In the genomic region with DNA sequence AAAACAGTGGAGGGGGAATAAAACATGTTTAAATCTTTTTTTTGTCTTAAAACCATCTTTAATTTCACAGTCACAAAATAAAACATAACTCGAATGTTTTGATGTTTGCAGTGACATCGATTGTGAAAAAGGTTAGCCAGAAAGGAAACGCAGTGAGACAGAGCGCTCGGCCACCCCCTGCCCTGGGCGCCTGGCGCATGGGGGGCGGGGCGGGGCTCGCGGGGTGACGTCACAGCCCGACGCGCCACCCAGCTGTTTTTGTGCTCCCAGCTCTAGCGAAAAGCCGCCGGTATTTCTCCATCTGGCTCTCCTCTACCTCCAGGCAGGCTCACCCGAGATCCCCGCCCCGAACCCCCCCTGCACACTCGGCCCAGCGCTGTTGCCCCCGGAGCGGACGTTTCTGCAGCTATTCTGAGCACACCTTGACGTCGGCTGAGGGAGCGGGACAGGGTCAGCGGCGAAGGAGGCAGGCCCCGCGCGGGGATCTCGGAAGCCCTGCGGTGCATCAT, we compare ENCODE assay signal across 2 cellular contexts.
TF ChIP-seq lines count a peak whose summit lies in the region.

A gene (plus strand): TSS at position 255 of the 509 bp plus-strand sequence. CDS start 253 bp downstream, at position 508.

TF ChIP-seq in HCT116, 20 proteins besides CTCF, POLR2A, EP300 and RAD21 (continued from another document):
- TF ChIP-seq, protein P1, sequence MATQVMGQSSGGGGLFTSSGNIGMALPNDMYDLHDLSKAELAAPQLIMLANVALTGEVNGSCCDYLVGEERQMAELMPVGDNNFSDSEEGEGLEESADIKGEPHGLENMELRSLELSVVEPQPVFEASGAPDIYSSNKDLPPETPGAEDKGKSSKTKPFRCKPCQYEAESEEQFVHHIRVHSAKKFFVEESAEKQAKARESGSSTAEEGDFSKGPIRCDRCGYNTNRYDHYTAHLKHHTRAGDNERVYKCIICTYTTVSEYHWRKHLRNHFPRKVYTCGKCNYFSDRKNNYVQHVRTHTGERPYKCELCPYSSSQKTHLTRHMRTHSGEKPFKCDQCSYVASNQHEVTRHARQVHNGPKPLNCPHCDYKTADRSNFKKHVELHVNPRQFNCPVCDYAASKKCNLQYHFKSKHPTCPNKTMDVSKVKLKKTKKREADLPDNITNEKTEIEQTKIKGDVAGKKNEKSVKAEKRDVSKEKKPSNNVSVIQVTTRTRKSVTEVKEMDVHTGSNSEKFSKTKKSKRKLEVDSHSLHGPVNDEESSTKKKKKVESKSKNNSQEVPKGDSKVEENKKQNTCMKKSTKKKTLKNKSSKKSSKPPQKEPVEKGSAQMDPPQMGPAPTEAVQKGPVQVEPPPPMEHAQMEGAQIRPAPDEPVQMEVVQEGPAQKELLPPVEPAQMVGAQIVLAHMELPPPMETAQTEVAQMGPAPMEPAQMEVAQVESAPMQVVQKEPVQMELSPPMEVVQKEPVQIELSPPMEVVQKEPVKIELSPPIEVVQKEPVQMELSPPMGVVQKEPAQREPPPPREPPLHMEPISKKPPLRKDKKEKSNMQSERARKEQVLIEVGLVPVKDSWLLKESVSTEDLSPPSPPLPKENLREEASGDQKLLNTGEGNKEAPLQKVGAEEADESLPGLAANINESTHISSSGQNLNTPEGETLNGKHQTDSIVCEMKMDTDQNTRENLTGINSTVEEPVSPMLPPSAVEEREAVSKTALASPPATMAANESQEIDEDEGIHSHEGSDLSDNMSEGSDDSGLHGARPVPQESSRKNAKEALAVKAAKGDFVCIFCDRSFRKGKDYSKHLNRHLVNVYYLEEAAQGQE (IDR thresholded peaks at IDR 0.05; ENCODE audit: low read depth) = no peak
- peak; percentile 23; the same call in 1 of the 2 replicates for TF ChIP-seq SIN3A (IDR thresholded peaks at IDR 0.05; ENCODE audit: low read depth)

TF ChIP-seq in WTC11, 78 proteins besides CTCF, POLR2A, EP300 and RAD21 (continued from another document):
- TF ChIP-seq, protein P2, sequence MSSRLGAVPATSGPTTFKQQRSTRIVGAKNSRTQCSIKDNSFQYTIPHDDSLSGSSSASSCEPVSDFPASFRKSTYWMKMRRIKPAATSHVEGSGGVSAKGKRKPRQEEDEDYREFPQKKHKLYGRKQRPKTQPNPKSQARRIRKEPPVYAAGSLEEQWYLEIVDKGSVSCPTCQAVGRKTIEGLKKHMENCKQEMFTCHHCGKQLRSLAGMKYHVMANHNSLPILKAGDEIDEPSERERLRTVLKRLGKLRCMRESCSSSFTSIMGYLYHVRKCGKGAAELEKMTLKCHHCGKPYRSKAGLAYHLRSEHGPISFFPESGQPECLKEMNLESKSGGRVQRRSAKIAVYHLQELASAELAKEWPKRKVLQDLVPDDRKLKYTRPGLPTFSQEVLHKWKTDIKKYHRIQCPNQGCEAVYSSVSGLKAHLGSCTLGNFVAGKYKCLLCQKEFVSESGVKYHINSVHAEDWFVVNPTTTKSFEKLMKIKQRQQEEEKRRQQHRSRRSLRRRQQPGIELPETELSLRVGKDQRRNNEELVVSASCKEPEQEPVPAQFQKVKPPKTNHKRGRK (CRISPR knock-in tag; IDR thresholded peaks at IDR 0.05; ENCODE audit: borderline replicate concordance) = no peak
- TF ChIP-seq, protein P3, sequence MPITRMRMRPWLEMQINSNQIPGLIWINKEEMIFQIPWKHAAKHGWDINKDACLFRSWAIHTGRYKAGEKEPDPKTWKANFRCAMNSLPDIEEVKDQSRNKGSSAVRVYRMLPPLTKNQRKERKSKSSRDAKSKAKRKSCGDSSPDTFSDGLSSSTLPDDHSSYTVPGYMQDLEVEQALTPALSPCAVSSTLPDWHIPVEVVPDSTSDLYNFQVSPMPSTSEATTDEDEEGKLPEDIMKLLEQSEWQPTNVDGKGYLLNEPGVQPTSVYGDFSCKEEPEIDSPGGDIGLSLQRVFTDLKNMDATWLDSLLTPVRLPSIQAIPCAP (CRISPR knock-in tag; IDR thresholded peaks at IDR 0.05) = no peak
- no peak for TF ChIP-seq FOXJ3 (CRISPR knock-in tag; IDR thresholded peaks at IDR 0.05; ENCODE audit: borderline replicate concordance)
- TF ChIP-seq, protein P4, sequence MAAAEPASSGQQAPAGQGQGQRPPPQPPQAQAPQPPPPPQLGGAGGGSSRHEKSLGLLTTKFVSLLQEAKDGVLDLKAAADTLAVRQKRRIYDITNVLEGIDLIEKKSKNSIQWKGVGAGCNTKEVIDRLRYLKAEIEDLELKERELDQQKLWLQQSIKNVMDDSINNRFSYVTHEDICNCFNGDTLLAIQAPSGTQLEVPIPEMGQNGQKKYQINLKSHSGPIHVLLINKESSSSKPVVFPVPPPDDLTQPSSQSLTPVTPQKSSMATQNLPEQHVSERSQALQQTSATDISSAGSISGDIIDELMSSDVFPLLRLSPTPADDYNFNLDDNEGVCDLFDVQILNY (CRISPR knock-in tag; IDR thresholded peaks at IDR 0.05) = 0 out of 2 replicates have a peak, but pooled peaks have one; percentile 6
- TF ChIP-seq, protein P5, sequence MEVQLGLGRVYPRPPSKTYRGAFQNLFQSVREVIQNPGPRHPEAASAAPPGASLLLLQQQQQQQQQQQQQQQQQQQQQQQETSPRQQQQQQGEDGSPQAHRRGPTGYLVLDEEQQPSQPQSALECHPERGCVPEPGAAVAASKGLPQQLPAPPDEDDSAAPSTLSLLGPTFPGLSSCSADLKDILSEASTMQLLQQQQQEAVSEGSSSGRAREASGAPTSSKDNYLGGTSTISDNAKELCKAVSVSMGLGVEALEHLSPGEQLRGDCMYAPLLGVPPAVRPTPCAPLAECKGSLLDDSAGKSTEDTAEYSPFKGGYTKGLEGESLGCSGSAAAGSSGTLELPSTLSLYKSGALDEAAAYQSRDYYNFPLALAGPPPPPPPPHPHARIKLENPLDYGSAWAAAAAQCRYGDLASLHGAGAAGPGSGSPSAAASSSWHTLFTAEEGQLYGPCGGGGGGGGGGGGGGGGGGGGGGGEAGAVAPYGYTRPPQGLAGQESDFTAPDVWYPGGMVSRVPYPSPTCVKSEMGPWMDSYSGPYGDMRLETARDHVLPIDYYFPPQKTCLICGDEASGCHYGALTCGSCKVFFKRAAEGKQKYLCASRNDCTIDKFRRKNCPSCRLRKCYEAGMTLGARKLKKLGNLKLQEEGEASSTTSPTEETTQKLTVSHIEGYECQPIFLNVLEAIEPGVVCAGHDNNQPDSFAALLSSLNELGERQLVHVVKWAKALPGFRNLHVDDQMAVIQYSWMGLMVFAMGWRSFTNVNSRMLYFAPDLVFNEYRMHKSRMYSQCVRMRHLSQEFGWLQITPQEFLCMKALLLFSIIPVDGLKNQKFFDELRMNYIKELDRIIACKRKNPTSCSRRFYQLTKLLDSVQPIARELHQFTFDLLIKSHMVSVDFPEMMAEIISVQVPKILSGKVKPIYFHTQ (CRISPR knock-in tag; IDR thresholded peaks at IDR 0.05) = no peak
- TF ChIP-seq, protein P6, sequence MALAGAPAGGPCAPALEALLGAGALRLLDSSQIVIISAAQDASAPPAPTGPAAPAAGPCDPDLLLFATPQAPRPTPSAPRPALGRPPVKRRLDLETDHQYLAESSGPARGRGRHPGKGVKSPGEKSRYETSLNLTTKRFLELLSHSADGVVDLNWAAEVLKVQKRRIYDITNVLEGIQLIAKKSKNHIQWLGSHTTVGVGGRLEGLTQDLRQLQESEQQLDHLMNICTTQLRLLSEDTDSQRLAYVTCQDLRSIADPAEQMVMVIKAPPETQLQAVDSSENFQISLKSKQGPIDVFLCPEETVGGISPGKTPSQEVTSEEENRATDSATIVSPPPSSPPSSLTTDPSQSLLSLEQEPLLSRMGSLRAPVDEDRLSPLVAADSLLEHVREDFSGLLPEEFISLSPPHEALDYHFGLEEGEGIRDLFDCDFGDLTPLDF (CRISPR knock-in tag; IDR thresholded peaks at IDR 0.05) = no peak
- TF ChIP-seq KAT7 (CRISPR knock-in tag; IDR thresholded peaks at IDR 0.05; ENCODE audit: borderline replicate concordance) = no peak
- TF ChIP-seq, protein P7, sequence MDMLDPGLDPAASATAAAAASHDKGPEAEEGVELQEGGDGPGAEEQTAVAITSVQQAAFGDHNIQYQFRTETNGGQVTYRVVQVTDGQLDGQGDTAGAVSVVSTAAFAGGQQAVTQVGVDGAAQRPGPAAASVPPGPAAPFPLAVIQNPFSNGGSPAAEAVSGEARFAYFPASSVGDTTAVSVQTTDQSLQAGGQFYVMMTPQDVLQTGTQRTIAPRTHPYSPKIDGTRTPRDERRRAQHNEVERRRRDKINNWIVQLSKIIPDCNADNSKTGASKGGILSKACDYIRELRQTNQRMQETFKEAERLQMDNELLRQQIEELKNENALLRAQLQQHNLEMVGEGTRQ (CRISPR knock-in tag; IDR thresholded peaks at IDR 0.05) = no peak
- TF ChIP-seq MYBL2 (CRISPR knock-in tag; IDR thresholded peaks at IDR 0.05) = peak; percentile 7; the same call in 1 of the 2 replicates
- no peak for TF ChIP-seq NFYB (CRISPR knock-in tag; conservative IDR thresholded peaks at IDR 0.05; ENCODE audit: low read depth)
- no peak for TF ChIP-seq OVOL2 (CRISPR knock-in tag; IDR thresholded peaks at IDR 0.05; ENCODE audit: borderline replicate concordance)
- TF ChIP-seq CREM (CRISPR knock-in tag; IDR thresholded peaks at IDR 0.05) = peak; percentile 85; the same call in 1 of the 2 replicates
- no peak for TF ChIP-seq ZNF121 (CRISPR knock-in tag; IDR thresholded peaks at IDR 0.05)
- no peak for TF ChIP-seq ZNF219 (CRISPR knock-in tag; IDR thresholded peaks at IDR 0.05; ENCODE audit: borderline replicate concordance)
- TF ChIP-seq, protein P8, sequence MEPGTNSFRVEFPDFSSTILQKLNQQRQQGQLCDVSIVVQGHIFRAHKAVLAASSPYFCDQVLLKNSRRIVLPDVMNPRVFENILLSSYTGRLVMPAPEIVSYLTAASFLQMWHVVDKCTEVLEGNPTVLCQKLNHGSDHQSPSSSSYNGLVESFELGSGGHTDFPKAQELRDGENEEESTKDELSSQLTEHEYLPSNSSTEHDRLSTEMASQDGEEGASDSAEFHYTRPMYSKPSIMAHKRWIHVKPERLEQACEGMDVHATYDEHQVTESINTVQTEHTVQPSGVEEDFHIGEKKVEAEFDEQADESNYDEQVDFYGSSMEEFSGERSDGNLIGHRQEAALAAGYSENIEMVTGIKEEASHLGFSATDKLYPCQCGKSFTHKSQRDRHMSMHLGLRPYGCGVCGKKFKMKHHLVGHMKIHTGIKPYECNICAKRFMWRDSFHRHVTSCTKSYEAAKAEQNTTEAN (CRISPR knock-in tag; IDR thresholded peaks at IDR 0.05) = no peak
- TF ChIP-seq, protein P9, sequence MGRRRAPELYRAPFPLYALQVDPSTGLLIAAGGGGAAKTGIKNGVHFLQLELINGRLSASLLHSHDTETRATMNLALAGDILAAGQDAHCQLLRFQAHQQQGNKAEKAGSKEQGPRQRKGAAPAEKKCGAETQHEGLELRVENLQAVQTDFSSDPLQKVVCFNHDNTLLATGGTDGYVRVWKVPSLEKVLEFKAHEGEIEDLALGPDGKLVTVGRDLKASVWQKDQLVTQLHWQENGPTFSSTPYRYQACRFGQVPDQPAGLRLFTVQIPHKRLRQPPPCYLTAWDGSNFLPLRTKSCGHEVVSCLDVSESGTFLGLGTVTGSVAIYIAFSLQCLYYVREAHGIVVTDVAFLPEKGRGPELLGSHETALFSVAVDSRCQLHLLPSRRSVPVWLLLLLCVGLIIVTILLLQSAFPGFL (CRISPR knock-in tag; IDR thresholded peaks at IDR 0.05; ENCODE audit: borderline replicate concordance) = no peak
- TF ChIP-seq, protein P10, sequence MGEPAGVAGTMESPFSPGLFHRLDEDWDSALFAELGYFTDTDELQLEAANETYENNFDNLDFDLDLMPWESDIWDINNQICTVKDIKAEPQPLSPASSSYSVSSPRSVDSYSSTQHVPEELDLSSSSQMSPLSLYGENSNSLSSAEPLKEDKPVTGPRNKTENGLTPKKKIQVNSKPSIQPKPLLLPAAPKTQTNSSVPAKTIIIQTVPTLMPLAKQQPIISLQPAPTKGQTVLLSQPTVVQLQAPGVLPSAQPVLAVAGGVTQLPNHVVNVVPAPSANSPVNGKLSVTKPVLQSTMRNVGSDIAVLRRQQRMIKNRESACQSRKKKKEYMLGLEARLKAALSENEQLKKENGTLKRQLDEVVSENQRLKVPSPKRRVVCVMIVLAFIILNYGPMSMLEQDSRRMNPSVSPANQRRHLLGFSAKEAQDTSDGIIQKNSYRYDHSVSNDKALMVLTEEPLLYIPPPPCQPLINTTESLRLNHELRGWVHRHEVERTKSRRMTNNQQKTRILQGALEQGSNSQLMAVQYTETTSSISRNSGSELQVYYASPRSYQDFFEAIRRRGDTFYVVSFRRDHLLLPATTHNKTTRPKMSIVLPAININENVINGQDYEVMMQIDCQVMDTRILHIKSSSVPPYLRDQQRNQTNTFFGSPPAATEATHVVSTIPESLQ (CRISPR knock-in tag; IDR thresholded peaks at IDR 0.05) = no peak
- TF ChIP-seq SP1 (CRISPR knock-in tag; conservative IDR thresholded peaks at IDR 0.05) = peak; percentile 59; the same call in 1 of the 2 replicates
- no peak for TF ChIP-seq JAZF1 (CRISPR knock-in tag; IDR thresholded peaks at IDR 0.05)
- TF ChIP-seq ZNF396 (CRISPR knock-in tag; IDR thresholded peaks at IDR 0.05; ENCODE audit: borderline replicate concordance) = no peak
- TF ChIP-seq, protein P11, sequence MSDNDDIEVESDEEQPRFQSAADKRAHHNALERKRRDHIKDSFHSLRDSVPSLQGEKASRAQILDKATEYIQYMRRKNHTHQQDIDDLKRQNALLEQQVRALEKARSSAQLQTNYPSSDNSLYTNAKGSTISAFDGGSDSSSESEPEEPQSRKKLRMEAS (CRISPR knock-in tag; IDR thresholded peaks at IDR 0.05) = 0 out of 2 replicates have a peak, but pooled peaks have one; percentile 11
- TF ChIP-seq, protein P12, sequence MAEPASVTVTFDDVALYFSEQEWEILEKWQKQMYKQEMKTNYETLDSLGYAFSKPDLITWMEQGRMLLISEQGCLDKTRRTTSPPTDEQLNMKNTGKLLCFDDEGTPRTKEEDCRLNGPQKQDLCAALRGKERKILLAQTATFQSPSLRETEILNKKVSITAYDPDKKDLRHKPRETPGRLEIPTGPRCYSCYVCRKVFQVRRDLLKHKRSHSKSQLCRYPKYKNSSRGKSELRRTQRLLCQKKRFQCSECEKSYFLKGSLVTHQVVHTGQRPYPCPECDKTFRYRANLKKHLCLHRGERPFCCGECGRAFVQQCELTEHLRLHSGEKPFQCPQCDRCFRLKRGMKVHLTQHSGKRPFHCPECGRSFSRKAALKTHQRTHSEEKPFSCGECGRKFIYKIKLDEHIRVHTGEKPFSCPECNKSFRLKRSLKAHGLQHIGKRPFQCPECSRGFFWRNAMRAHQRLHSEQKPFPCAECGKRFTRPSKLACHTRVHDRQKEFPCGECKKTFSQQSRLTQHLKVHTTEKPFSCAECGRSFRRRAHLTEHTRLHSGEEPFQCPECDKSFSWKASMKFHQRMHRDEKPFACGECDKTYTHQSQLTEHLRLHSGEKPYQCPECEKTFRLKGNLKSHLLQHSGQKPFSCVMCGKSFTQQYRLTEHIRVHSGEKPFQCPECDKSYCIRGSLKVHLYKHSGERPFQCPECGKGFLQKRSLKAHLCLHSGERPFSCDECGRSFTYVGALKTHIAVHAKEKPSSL (CRISPR knock-in tag; conservative IDR thresholded peaks at IDR 0.05) = no peak
- TF ChIP-seq PRRX2 (CRISPR knock-in tag; IDR thresholded peaks at IDR 0.05) = no peak
- no peak for TF ChIP-seq ZNF232 (CRISPR knock-in tag; IDR thresholded peaks at IDR 0.05)
- TF ChIP-seq JUN (CRISPR knock-in tag; IDR thresholded peaks at IDR 0.05) = no peak
